Comparison of ENCODE assay signal across 9 cellular contexts in the genomic region with DNA sequence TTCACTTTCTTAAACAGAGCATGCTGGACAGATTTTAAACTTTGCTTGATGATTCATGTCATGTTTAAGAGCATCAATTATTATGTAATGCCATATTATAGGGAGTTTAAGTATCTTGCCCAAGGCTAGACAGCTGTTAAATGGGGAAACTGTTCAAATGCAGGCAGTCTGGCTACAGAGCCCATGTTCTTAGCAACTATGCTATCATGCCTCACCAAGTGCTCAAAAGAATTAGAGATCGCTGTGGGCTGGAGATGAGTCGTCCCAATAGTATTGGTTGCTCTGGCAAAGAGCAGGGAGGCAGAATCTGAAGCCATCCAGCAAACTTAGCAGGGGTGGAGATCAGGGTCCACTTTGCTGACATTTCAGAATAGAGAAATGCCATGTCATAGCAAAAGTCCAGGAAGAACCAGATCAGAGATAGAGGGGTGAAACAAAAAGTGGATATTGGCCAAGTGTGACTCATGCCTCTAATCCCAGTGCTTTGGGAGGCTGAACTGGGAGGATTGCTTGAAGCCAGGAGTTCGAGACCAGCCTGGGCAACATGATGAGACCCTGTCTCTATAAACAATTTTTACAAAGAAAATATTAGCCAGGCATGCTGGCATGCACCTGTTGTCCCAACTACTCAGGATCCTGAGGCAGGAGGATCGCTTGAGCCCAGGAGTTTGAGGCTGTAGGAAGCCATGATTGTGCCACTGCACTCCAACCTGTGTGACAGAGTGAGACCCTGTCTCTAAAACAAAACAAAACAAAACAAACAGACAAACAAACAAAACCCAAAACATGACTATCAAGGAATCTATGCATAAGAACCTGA. TPM values are rescaled to one million over a fixed set of nuclear protein-coding genes. Genes with fewer than 3 reads are reported as not detected.
A peak's percentile ranks its signal among the peaks of the same experiment; 100 is the strongest.
DNase-seq lines count a peak whose midpoint lies in the region; ATAC-seq and TF ChIP-seq lines count a peak whose summit lies in the region.
"Had no signal": no experiment of that assay in that cellular context is flagged by ENCODE, and none has a peak within 500 bp of the region (broad histone marks: within the 10 kb centered on the region; RNA-seq: fewer than 3 reads in every experiment).

No MANE protein-coding gene starts in this region.

- no peak overlapping the region for H2AFZ ChIP-seq in SK-N-SH (ENCODE audit: low read depth)

- no peak for TF ChIP-seq POLR2A in Peyer's patch (IDR thresholded peaks at IDR 0.05)

- ATAC-seq in GM18907 (IDR thresholded peaks at IDR 0.05; ENCODE audit: unreplicated experiment): no peak

- no peak for TF ChIP-seq RAD21 in SK-N-SH (IDR thresholded peaks at IDR 0.05; ENCODE audit: low read length)

- peaks cover 12% of the 10 kb centered on the region for H3F3A ChIP-seq in SK-N-SH (replicated peaks; ENCODE audit: insufficient read depth)

- 33% methylated on average over 4 of the region's 4 CpGs for WGBS in SK-N-SH (ENCODE audit: low lambda C conversion rate)

- H3K79me2 ChIP-seq in SK-N-SH (ENCODE audit: insufficient read depth): no peaks in the 10 kb centered on the region

- H3K4me2 ChIP-seq in SK-N-SH: no peak overlapping the region

- TF ChIP-seq CTCF in HEK293 (tag by site-specific recombination; IDR thresholded peaks at IDR 0.05) (no peak), SK-N-SH (IDR thresholded peaks at IDR 0.05) (no peak), Peyer's patch (IDR thresholded peaks at IDR 0.05) (no peak)

- H3K9me3 ChIP-seq in HEK293 (ENCODE audit: control insufficient read depth, insufficient read depth, low read depth, low read length): no peaks in the 10 kb centered on the region
- no peaks in the 10 kb centered on the region for H3K9me3 ChIP-seq in SK-N-SH
- H3K9me3 ChIP-seq in Peyer's patch: peaks cover 0 to 5% (median 0%) of the 10 kb centered on the region in 4 donors

- H3K27me3 ChIP-seq in SK-N-SH (ENCODE audit: insufficient read depth) (no peaks in the 10 kb centered on the region; the same call in 1 of the 2 replicates), Peyer's patch (no peaks in the 10 kb centered on the region)

- CTCF ChIA-PET in HEK293 (lab: Yijun Ruan, JAX) (interaction anchor here (1.1 to 1.2 kb wide), 2 partner anchors 10 to 257 kb away, joined by 3 read pairs; no protein-coding TSS in a partner anchor), SK-N-SH (lab: Yijun Ruan, JAX) (no interaction called here)

- H3K36me3 ChIP-seq in HEK293 (ENCODE audit: control insufficient read depth in 2 of 2, insufficient read depth in 1 of 2, low read length in 2 of 2): no peaks in the 10 kb centered on the region
- H3K36me3 ChIP-seq in SK-N-SH (replicated peaks in 1 of 2; ENCODE audit: control insufficient read depth in 1 of 2, insufficient read depth in 2 of 2, low read length in 1 of 2): no peaks in the 10 kb centered on the region
- no peaks in the 10 kb centered on the region for H3K36me3 ChIP-seq in Peyer's patch

- DNase-seq in SK-N-SH (peak; percentile 9), fibroblast of the conjunctiva (ENCODE audit: low read depth) (peak; percentile 92), skeletal muscle cell (ENCODE audit: low read depth) (peak; percentile 86), Peyer's patch (no peak)
- no peak for DNase-seq in stimulated activated naive CD4-positive, alpha-beta T cell (lab: John Stamatoyannopoulos, UW)
- DNase-seq: NCI-H748 treated with DMSO at 0.1 percent for 48 hours; stimulated activated CD4-positive, alpha-beta T cell treated with anti-CD3 and anti-CD28 coated beads, Interleukin-4, amount 100 ng/mL, for 24 hours had no signal

- no peaks in the 10 kb centered on the region for H3K9me2 ChIP-seq in SK-N-SH

- TF ChIP-seq EP300 in SK-N-SH (IDR thresholded peaks at IDR 0.05; ENCODE audit: borderline replicate concordance in 1 of 2, low read depth in 1 of 2, low read length in 1 of 2): no peak

- H3K4me1 ChIP-seq in HEK293 (ENCODE audit: control insufficient read depth, insufficient read depth, low read length): no peaks in the 10 kb centered on the region
- H3K4me1 ChIP-seq in SK-N-SH (ENCODE audit: control insufficient read depth in 1 of 2, insufficient read depth in 2 of 2, low read depth in 1 of 2, low read length in 1 of 2): peaks cover 0 to 4% of the 10 kb centered on the region in 2 experiments; a peak in 1 of 4 replicates
- H3K4me1 ChIP-seq in Peyer's patch: no peaks in the 10 kb centered on the region

- H4K20me1 ChIP-seq in SK-N-SH (ENCODE audit: insufficient read depth): no peaks in the 10 kb centered on the region

- H3K9ac ChIP-seq in SK-N-SH: no peak overlapping the region

- H3K27ac ChIP-seq in HEK293 (ENCODE audit: extremely low read depth, low read depth, low read length) (no peak overlapping the region), SK-N-SH (ENCODE audit: low read depth in 2 of 2, low read length in 1 of 2) (peak overlapping the region in 1 of 2 experiments; percentile 54; a peak in 2 of 4 replicates), Peyer's patch (no peak overlapping the region)

- POLR2A ChIA-PET in HEK293 (lab: Yijun Ruan, JAX) (interaction anchor here (0.6 kb wide), 1 partner anchor 325 kb away, joined by 4 read pairs; no protein-coding TSS in a partner anchor), SK-N-SH (lab: Yijun Ruan, JAX) (no interaction called here)

- H3K4me3 ChIP-seq in HEK293 (ENCODE audit: low read depth, low read length): no peak overlapping the region
- no peak overlapping the region for H3K4me3 ChIP-seq in SK-N-SH (ENCODE audit: low read depth in 2 of 2, low read length in 1 of 2)
- no peak overlapping the region for H3K4me3 ChIP-seq in skeletal muscle cell (ENCODE audit: low read depth, low read length)
- H3K4me3 ChIP-seq in Peyer's patch: no peak overlapping the region

TF ChIP-seq in HEK293, 187 proteins besides CTCF, POLR2A, EP300 and RAD21 (continues in another document):
- TF ChIP-seq ZEB2 (tag by site-specific recombination; IDR thresholded peaks at IDR 0.05): peak; percentile 46; the same call in 1 of the 2 replicates
- TF ChIP-seq, protein P1, sequence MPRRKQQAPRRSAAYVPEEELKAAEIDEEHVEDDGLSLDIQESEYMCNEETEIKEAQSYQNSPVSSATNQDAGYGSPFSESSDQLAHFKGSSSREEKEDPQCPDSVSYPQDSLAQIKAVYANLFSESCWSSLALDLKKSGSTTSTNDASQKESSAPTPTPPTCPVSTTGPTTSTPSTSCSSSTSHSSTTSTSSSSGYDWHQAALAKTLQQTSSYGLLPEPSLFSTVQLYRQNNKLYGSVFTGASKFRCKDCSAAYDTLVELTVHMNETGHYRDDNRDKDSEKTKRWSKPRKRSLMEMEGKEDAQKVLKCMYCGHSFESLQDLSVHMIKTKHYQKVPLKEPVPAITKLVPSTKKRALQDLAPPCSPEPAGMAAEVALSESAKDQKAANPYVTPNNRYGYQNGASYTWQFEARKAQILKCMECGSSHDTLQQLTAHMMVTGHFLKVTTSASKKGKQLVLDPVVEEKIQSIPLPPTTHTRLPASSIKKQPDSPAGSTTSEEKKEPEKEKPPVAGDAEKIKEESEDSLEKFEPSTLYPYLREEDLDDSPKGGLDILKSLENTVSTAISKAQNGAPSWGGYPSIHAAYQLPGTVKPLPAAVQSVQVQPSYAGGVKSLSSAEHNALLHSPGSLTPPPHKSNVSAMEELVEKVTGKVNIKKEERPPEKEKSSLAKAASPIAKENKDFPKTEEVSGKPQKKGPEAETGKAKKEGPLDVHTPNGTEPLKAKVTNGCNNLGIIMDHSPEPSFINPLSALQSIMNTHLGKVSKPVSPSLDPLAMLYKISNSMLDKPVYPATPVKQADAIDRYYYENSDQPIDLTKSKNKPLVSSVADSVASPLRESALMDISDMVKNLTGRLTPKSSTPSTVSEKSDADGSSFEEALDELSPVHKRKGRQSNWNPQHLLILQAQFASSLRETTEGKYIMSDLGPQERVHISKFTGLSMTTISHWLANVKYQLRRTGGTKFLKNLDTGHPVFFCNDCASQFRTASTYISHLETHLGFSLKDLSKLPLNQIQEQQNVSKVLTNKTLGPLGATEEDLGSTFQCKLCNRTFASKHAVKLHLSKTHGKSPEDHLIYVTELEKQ (tag by site-specific recombination; IDR thresholded peaks at IDR 0.05; ENCODE audit: borderline replicate concordance): no peak
- no peak for TF ChIP-seq ZBTB7A (tag by site-specific recombination; IDR thresholded peaks at IDR 0.05; ENCODE audit: low read depth)

TF ChIP-seq in SK-N-SH, 30 proteins besides CTCF, POLR2A, EP300 and RAD21 (continues in another document):
- TF ChIP-seq NFIC (IDR thresholded peaks at IDR 0.05; ENCODE audit: borderline replicate concordance) (peak; percentile 63; the same call in 1 of the 2 replicates), POLR2AphosphoS5 (IDR thresholded peaks at IDR 0.05; ENCODE audit: low read depth, low read length) (no peak), FOSL2 (IDR thresholded peaks at IDR 0.05; ENCODE audit: borderline replicate concordance, low read depth) (peak; percentile 49; the same call in 1 of the 2 replicates), JUND (IDR thresholded peaks at IDR 0.05) (peak; percentile 46), CHD2 (IDR thresholded peaks at IDR 0.05; ENCODE audit: low read length, partially characterized antibody) (no peak), FOXM1 (IDR thresholded peaks at IDR 0.05; ENCODE audit: low read depth) (no peak), SIN3A (IDR thresholded peaks at IDR 0.05; ENCODE audit: borderline replicate concordance, low read depth, low read length) (no peak)
- TF ChIP-seq, protein P2, sequence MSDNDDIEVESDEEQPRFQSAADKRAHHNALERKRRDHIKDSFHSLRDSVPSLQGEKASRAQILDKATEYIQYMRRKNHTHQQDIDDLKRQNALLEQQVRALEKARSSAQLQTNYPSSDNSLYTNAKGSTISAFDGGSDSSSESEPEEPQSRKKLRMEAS (IDR thresholded peaks at IDR 0.05; ENCODE audit: low read depth): 0 out of 2 replicates have a peak, but pooled peaks have one; percentile 14
- TF ChIP-seq, protein P3, sequence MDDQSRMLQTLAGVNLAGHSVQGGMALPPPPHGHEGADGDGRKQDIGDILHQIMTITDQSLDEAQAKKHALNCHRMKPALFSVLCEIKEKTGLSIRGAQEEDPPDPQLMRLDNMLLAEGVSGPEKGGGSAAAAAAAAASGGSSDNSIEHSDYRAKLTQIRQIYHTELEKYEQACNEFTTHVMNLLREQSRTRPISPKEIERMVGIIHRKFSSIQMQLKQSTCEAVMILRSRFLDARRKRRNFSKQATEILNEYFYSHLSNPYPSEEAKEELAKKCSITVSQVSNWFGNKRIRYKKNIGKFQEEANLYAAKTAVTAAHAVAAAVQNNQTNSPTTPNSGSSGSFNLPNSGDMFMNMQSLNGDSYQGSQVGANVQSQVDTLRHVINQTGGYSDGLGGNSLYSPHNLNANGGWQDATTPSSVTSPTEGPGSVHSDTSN (IDR thresholded peaks at IDR 0.05): peak; percentile 27; the same call in 1 of the 2 replicates

RNA-seq across cellular contexts. Expression of a gene that starts 57.8 kb away (rescaled TPM):
- polyA plus RNA-seq in SK-N-SH (2012; rRNA removed): 2.8 and 2.9 TPM in 2 replicates
- 3.0 and 4.1 TPM in 2 replicates for polyA plus RNA-seq in SK-N-SH (2012; cell fraction: cytosol; rRNA removed)
- 3.3 and 3.8 TPM in 2 replicates for polyA plus RNA-seq in SK-N-SH (2012; cell fraction: nucleus; rRNA removed)
- 10 to 100 TPM in 1 of 4 donors, 1 to 10 TPM in 1, under 1 TPM in 1, not detected in 1; 0.53 to 10.7 (median 2.5) TPM for total RNA-seq in Peyer's patch

Comparison
In these comparisons a context has a peak if more than half of its experiments do, and no peak if none do; other contexts are left out.
1. DNase-seq: peak in SK-N-SH (single experiment), fibroblast of the conjunctiva (single experiment) and skeletal muscle cell (single experiment); none in stimulated activated naive CD4-positive, alpha-beta T cell (0 of 6) and Peyer's patch (0 of 3).